In genomic region chr17:19269641-19270040, GRCh38 we compare ENCODE assay signal across 1 cellular context.
TF ChIP-seq lines count a peak whose summit lies in the region.

No MANE protein-coding gene starts in this region.

TF ChIP-seq in endothelial cell of umbilical vein, 7 proteins besides CTCF, POLR2A, EP300 and RAD21:
- no peak for TF ChIP-seq MAX (IDR thresholded peaks at IDR 0.05; ENCODE audit: insufficient read depth, insufficient read length)
- no peak for TF ChIP-seq POLR2AphosphoS5 (IDR thresholded peaks at IDR 0.05; ENCODE audit: insufficient read depth, low read depth, low read length)
- no peak for TF ChIP-seq GATA2 (IDR thresholded peaks at IDR 0.05; ENCODE audit: insufficient read depth, insufficient read length, low read depth, low read length)
- TF ChIP-seq MYC (IDR thresholded peaks at IDR 0.05; ENCODE audit: low read depth, low read length), result no peak
- TF ChIP-seq FOS (IDR thresholded peaks at IDR 0.05; ENCODE audit: borderline replicate concordance, insufficient read depth, low read length), result no peak
- no peak for TF ChIP-seq JUN (IDR thresholded peaks at IDR 0.05; ENCODE audit: borderline replicate concordance, insufficient read depth, insufficient read length, low read depth)
- TF ChIP-seq EZH2 (IDR thresholded peaks at IDR 0.05; ENCODE audit: borderline replicate concordance, low read depth, low read length, severe bottlenecking), result no peak
